ENCODE assay signal across 17 cellular contexts in genomic region chr9:98080346-98080745, GRCh38. TPM values are rescaled to one million over a fixed set of nuclear protein-coding genes. Genes with fewer than 3 reads are reported as not detected.
DNase-seq lines count a peak whose midpoint lies in the region; ATAC-seq lines count a peak whose summit lies in the region.
"Had no signal": no experiment of that assay in that cellular context is flagged by ENCODE, and none has a peak within 500 bp of the region (broad histone marks: within the 10 kb centered on the region; RNA-seq: fewer than 3 reads in every experiment).

No MANE protein-coding gene starts in this region.

- H3K27me3 Mint-ChIP-seq in activated T-cell treated with anti-CD3 and anti-CD28 coated beads, Interleukin-2, amount 50 U/mL, for 72 hours (ENCODE audit: low read depth): no peaks in the 10 kb centered on the region
- H3K27me3 Mint-ChIP-seq in T-cell: no peaks in the 10 kb centered on the region

- CTCF ChIA-PET in T-cell (lab: Charles Lee): interaction anchor here in 1 of 2 donors (0.6 kb wide), 1 partner anchor 43 kb away, joined by 3 read pairs; no protein-coding TSS in a partner anchor

- no peak for ATAC-seq in activated T-cell treated with anti-CD3 and anti-CD28 coated beads, Interleukin-2, amount 50 U/mL, for 72 hours (replicated peaks in 1 of 2)
- ATAC-seq in T-cell (replicated peaks in 1 of 4): no peak
- ATAC-seq in stimulated activated effector memory CD8-positive, alpha-beta T cell treated with anti-CD3 and anti-CD28 coated beads, Interleukin-12 subunit alpha, Interleukin-12 subunit beta, amount 100 ng/mL, for 72 hours: no peak
- ATAC-seq: activated T-cell treated with anti-CD3 and anti-CD28 coated beads, Interleukin-2, amount 50 U/mL, for 4 hours had no signal

- peak overlapping the region; percentile 96 for H3K27ac Mint-ChIP-seq in activated T-cell treated with anti-CD3 and anti-CD28 coated beads, Interleukin-2, amount 50 U/mL, for 72 hours
- peak overlapping the region; percentile 49 to 91 for H3K27ac Mint-ChIP-seq in T-cell
- peak overlapping the region; percentile 89 for H3K27ac Mint-ChIP-seq in stimulated activated effector memory CD8-positive, alpha-beta T cell treated with anti-CD3 and anti-CD28 coated beads, Interleukin-12 subunit alpha, Interleukin-12 subunit beta, amount 100 ng/mL, for 72 hours
- H3K27ac Mint-ChIP-seq: nephron; T-helper 2 cell treated with Interferon-gamma antibody and Interleukin-4, amounts not matched to agents 5 μg/mL and 100 μg/mL, for 36 hours had no signal

- no peak for DNase-seq in activated T-cell treated with anti-CD3 and anti-CD28 coated beads, Interleukin-2, amount 50 U/mL, for 72 hours
- DNase-seq in activated T-cell treated with anti-CD3 and anti-CD28 coated beads, Interleukin-2, amount 50 U/mL, for 1 hour: no peak
- DNase-seq in T-cell (no peak), fibroblast of gingiva (ENCODE audit: low read depth) (peak; percentile 59), anterior cingulate cortex (lab: John Stamatoyannopoulos, UW) (no peak), DMS 273 (lab: John Stamatoyannopoulos, UW; ENCODE audit: unreplicated experiment) (no peak), mucosa of gallbladder (ENCODE audit: low spot score) (no peak)
- DNase-seq in stimulated activated effector memory CD8-positive, alpha-beta T cell treated with anti-CD3 and anti-CD28 coated beads, Interleukin-12 subunit alpha, Interleukin-12 subunit beta, amount 100 ng/mL, for 72 hours (ENCODE audit: low spot score in 2 of 2): no peak
- DNase-seq: activated CD4-positive, alpha-beta T cell treated with anti-CD3 and anti-CD28 coated beads for 1 hour; activated T-cell treated with anti-CD3 and anti-CD28 coated beads, Interleukin-2, amount 50 U/mL, for 4 hours; aorta; Caco-2; H7; NCI-H1436 treated with DMSO at 0.1 percent for 48 hours; NCI-H226 had no signal

- H3K4me3 Mint-ChIP-seq in activated T-cell treated with anti-CD3 and anti-CD28 coated beads, Interleukin-2, amount 50 U/mL, for 72 hours: no peak overlapping the region
- H3K4me3 Mint-ChIP-seq in T-cell: no peak overlapping the region
- no peak overlapping the region for H3K4me3 Mint-ChIP-seq in stimulated activated effector memory CD8-positive, alpha-beta T cell treated with anti-CD3 and anti-CD28 coated beads, Interleukin-12 subunit alpha, Interleukin-12 subunit beta, amount 100 ng/mL, for 72 hours
- H3K4me3 Mint-ChIP-seq: activated T-cell treated with anti-CD3 and anti-CD28 coated beads, Interleukin-2, amount 50 U/mL, for 4 hours; nephron; T-helper 2 cell treated with Interferon-gamma antibody and Interleukin-4, amounts not matched to agents 5 μg/mL and 100 μg/mL, for 36 hours had no signal

- H3K9me3 Mint-ChIP-seq in activated T-cell treated with anti-CD3 and anti-CD28 coated beads, Interleukin-2, amount 50 U/mL, for 72 hours: no peaks in the 10 kb centered on the region
- no peaks in the 10 kb centered on the region for H3K9me3 Mint-ChIP-seq in T-cell
- no peaks in the 10 kb centered on the region for H3K9me3 Mint-ChIP-seq in stimulated activated effector memory CD8-positive, alpha-beta T cell treated with anti-CD3 and anti-CD28 coated beads, Interleukin-12 subunit alpha, Interleukin-12 subunit beta, amount 100 ng/mL, for 72 hours
- H3K9me3 Mint-ChIP-seq: activated T-cell treated with anti-CD3 and anti-CD28 coated beads, Interleukin-2, amount 50 U/mL, for 4 hours; nephron; T-helper 2 cell treated with Interferon-gamma antibody and Interleukin-4, amounts not matched to agents 5 μg/mL and 100 μg/mL, for 36 hours had no signal

- H3K4me1 Mint-ChIP-seq in activated T-cell treated with anti-CD3 and anti-CD28 coated beads, Interleukin-2, amount 50 U/mL, for 72 hours (ENCODE audit: low read depth): peaks cover 47% of the 10 kb centered on the region
- H3K4me1 Mint-ChIP-seq in T-cell: peaks cover 50 to 65% (median 62%) of the 10 kb centered on the region in 3 donors
- peaks cover 47% of the 10 kb centered on the region for H3K4me1 Mint-ChIP-seq in stimulated activated effector memory CD8-positive, alpha-beta T cell treated with anti-CD3 and anti-CD28 coated beads, Interleukin-12 subunit alpha, Interleukin-12 subunit beta, amount 100 ng/mL, for 72 hours
- H3K4me1 Mint-ChIP-seq: nephron had no signal

- H3K36me3 Mint-ChIP-seq in activated T-cell treated with anti-CD3 and anti-CD28 coated beads, Interleukin-2, amount 50 U/mL, for 72 hours (ENCODE audit: insufficient read depth in 2 of 2): peaks cover 10 to 17% of the 10 kb centered on the region in 2 donors
- peaks cover 51% of the 10 kb centered on the region for H3K36me3 Mint-ChIP-seq in T-cell
- H3K36me3 Mint-ChIP-seq in stimulated activated effector memory CD8-positive, alpha-beta T cell treated with anti-CD3 and anti-CD28 coated beads, Interleukin-12 subunit alpha, Interleukin-12 subunit beta, amount 100 ng/mL, for 72 hours: peaks cover 79% of the 10 kb centered on the region

- POLR2A ChIA-PET in T-cell (lab: Charles Lee): interaction anchor here in 1 of 2 donors (0.6 kb wide), 1 partner anchor 164 kb away, joined by 3 read pairs; no protein-coding TSS in a partner anchor

RNA-seq across cellular contexts. Expression of gene NANS, which starts 23.8 kb away (rescaled TPM):
- total RNA-seq in activated T-cell treated with anti-CD3 and anti-CD28 coated beads, Interleukin-2, amount 50 U/mL, for 72 hours: 10 to 100 TPM; 56.1 to 56.6 TPM
- 10 to 100 TPM; 21.7 to 57.5 (median 27.6) TPM for total RNA-seq in T-cell
- 69.3 TPM for total RNA-seq in mucosa of gallbladder

RNA-seq across cellular contexts. Expression of gene TRIM14, which starts 38.7 kb away (rescaled TPM):
- total RNA-seq in activated T-cell treated with anti-CD3 and anti-CD28 coated beads, Interleukin-2, amount 50 U/mL, for 72 hours: 10 to 100 TPM; 41.6 to 41.7 TPM
- 10 to 100 TPM; 75.7 to 98.9 (median 85.3) TPM for total RNA-seq in T-cell
- total RNA-seq in mucosa of gallbladder: 44.4 TPM
